Comparison of ENCODE assay signal across 24 cellular contexts in the genomic region with DNA sequence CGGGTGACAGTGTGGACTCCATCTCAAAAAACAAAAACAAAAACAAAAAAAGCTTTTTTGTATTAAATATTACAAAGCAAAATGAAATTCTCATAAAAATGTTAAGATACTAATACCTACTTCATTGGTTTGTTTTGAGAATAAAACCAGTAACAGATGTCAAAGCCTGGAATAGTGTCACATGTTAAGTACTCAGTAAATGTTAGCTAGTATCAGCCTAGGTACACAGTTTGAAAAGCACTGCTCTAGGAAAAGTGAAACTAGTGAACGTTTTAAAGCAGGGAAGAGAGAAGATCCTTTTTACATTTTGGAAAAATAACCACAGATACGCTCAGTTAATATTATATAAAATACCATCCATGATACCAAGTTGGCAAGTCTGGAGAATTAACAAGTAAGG. TPM values are rescaled to one million over a fixed set of nuclear protein-coding genes. Genes with fewer than 3 reads are reported as not detected.
DNase-seq lines count a peak whose midpoint lies in the region; ATAC-seq lines count a peak whose summit lies in the region.
"Had no signal": no experiment of that assay in that cellular context is flagged by ENCODE, and none has a peak within 500 bp of the region (broad histone marks: within the 10 kb centered on the region; RNA-seq: fewer than 3 reads in every experiment).

No MANE protein-coding gene starts in this region.

- peaks cover 93% of the 10 kb centered on the region for H3K79me2 ChIP-seq in ACC112 (ENCODE audit: control insufficient read depth, insufficient read depth, low read length, unreplicated experiment)

- no peaks in the 10 kb centered on the region for H3K9me3 Mint-ChIP-seq in activated CD4-positive, alpha-beta T cell treated with anti-CD3 and anti-CD28 coated beads, Interleukin-2, amount 10 ng/mL, durations not matched to agents 24 days and 14 days
- H3K9me3 Mint-ChIP-seq in activated T-helper 2 cell treated with anti-CD3 and anti-CD28 coated beads, Interferon-gamma antibody, Interleukin-2, Interleukin-4, amounts not matched to agents 10 μg/mL and 5 μg/mL and 100 μg/mL, durations not matched to agents 14 hours and 24 hours and 36 hours = no peaks in the 10 kb centered on the region
- H3K9me3 Mint-ChIP-seq: activated B cell treated with CpG ODN at 0.5 μM for 24 hours, IgD-negative memory B cell had no signal

- H3K4me3 Mint-ChIP-seq in activated CD4-positive, alpha-beta T cell treated with anti-CD3 and anti-CD28 coated beads, Interleukin-2, amount 10 ng/mL, durations not matched to agents 24 days and 14 days = peak overlapping the region; percentile 50
- no peak overlapping the region for H3K4me3 Mint-ChIP-seq in activated T-helper 2 cell treated with anti-CD3 and anti-CD28 coated beads, Interferon-gamma antibody, Interleukin-2, Interleukin-4, amounts not matched to agents 10 μg/mL and 5 μg/mL and 100 μg/mL, durations not matched to agents 14 hours and 24 hours and 36 hours (ENCODE audit: low read depth)
- H3K4me3 Mint-ChIP-seq: activated B cell treated with CpG ODN at 0.5 μM for 24 hours, B cell, IgD-negative memory B cell had no signal

- peaks cover 31% of the 10 kb centered on the region for H3K36me3 ChIP-seq in ACC112 (ENCODE audit: insufficient read depth, low read length)

- 0 out of 2 replicates have a peak overlapping the region, but pooled peaks have one; percentile 8 for H3K27ac ChIP-seq in ACC112 (ENCODE audit: low read depth, low read length)
- H3K27ac ChIP-seq: A549 had no signal

- peak overlapping the region; percentile 76 for H3K27ac Mint-ChIP-seq in activated CD4-positive, alpha-beta T cell treated with anti-CD3 and anti-CD28 coated beads, Interleukin-2, amount 10 ng/mL, durations not matched to agents 24 days and 14 days
- H3K27ac Mint-ChIP-seq in activated T-helper 2 cell treated with anti-CD3 and anti-CD28 coated beads, Interferon-gamma antibody, Interleukin-2, Interleukin-4, amounts not matched to agents 10 μg/mL and 5 μg/mL and 100 μg/mL, durations not matched to agents 14 hours and 24 hours and 36 hours = peak overlapping the region; percentile 48
- H3K27ac Mint-ChIP-seq: activated B cell treated with CpG ODN at 0.5 μM for 24 hours, B cell, IgD-negative memory B cell had no signal

- H3K4me1 Mint-ChIP-seq in activated CD4-positive, alpha-beta T cell treated with anti-CD3 and anti-CD28 coated beads, Interleukin-2, amount 10 ng/mL, durations not matched to agents 24 days and 14 days = peaks cover 47% of the 10 kb centered on the region
- peaks cover 56% of the 10 kb centered on the region for H3K4me1 Mint-ChIP-seq in activated T-helper 2 cell treated with anti-CD3 and anti-CD28 coated beads, Interferon-gamma antibody, Interleukin-2, Interleukin-4, amounts not matched to agents 10 μg/mL and 5 μg/mL and 100 μg/mL, durations not matched to agents 14 hours and 24 hours and 36 hours (ENCODE audit: low read depth)

- DNase-seq in activated CD4-positive, alpha-beta T cell treated with anti-CD3 and anti-CD28 coated beads, Interleukin-2, amount 10 ng/mL, durations not matched to agents 24 days and 14 days = no peak
- no peak for DNase-seq in activated CD4-positive, alpha-beta T cell treated with anti-CD3 and anti-CD28 coated beads for 48 hours
- no peak for DNase-seq in activated T-helper 2 cell treated with anti-CD3 and anti-CD28 coated beads, Interferon-gamma antibody, Interleukin-2, Interleukin-4, amounts not matched to agents 10 μg/mL and 5 μg/mL and 100 μg/mL, durations not matched to agents 14 hours and 24 hours and 36 hours (ENCODE audit: low spot score)
- DNase-seq in left lobe of liver (ENCODE audit: low spot score) = no peak
- DNase-seq in amygdala (lab: John Stamatoyannopoulos, UW) = no peak
- DNase-seq in DMS79 (lab: John Stamatoyannopoulos, UW) = no peak
- DNase-seq in middle frontal gyrus (ENCODE audit: extremely low spot score, low spot score) = no peak
- DNase-seq: activated B cell treated with CpG ODN at 0.5 μM for 24 hours, activated gamma-delta T cell, anterior cingulate cortex, DMS53, GDM1, kidney, NCI-H1092 treated with DMSO at 0.1 percent for 48 hours, NCI-H2081, NCI-H345, OCI-M1, T-helper 9 cell, upper lobe of left lung had no signal

- peaks cover 39% of the 10 kb centered on the region for H3K36me3 Mint-ChIP-seq in activated CD4-positive, alpha-beta T cell treated with anti-CD3 and anti-CD28 coated beads, Interleukin-2, amount 10 ng/mL, durations not matched to agents 24 days and 14 days (ENCODE audit: low read depth)
- H3K36me3 Mint-ChIP-seq in activated T-helper 2 cell treated with anti-CD3 and anti-CD28 coated beads, Interferon-gamma antibody, Interleukin-2, Interleukin-4, amounts not matched to agents 10 μg/mL and 5 μg/mL and 100 μg/mL, durations not matched to agents 14 hours and 24 hours and 36 hours (ENCODE audit: low read depth) = peaks cover 62% of the 10 kb centered on the region

- H3K4me1 ChIP-seq in ACC112 (ENCODE audit: control insufficient read depth, insufficient read depth, low read length, unreplicated experiment) = peaks cover 56% of the 10 kb centered on the region

- no peak overlapping the region for H2AFZ ChIP-seq in ACC112 (ENCODE audit: low read length, unreplicated experiment)

- H3K27me3 ChIP-seq in ACC112 (ENCODE audit: insufficient read depth, low read length) = no peaks in the 10 kb centered on the region
- H3K27me3 ChIP-seq: upper lobe of left lung had no signal

- H3K4me3 ChIP-seq in ACC112 (ENCODE audit: low read depth, low read length) = no peak overlapping the region
- H3K4me3 ChIP-seq: A549, skin epidermis, upper lobe of left lung had no signal

- no peaks in the 10 kb centered on the region for H3K27me3 Mint-ChIP-seq in activated CD4-positive, alpha-beta T cell treated with anti-CD3 and anti-CD28 coated beads, Interleukin-2, amount 10 ng/mL, durations not matched to agents 24 days and 14 days
- no peaks in the 10 kb centered on the region for H3K27me3 Mint-ChIP-seq in activated T-helper 2 cell treated with anti-CD3 and anti-CD28 coated beads, Interferon-gamma antibody, Interleukin-2, Interleukin-4, amounts not matched to agents 10 μg/mL and 5 μg/mL and 100 μg/mL, durations not matched to agents 14 hours and 24 hours and 36 hours (ENCODE audit: low read depth)
- H3K27me3 Mint-ChIP-seq: activated B cell treated with CpG ODN at 0.5 μM for 24 hours, B cell, IgD-negative memory B cell had no signal

- intact Hi-C loops in activated CD4-positive, alpha-beta T cell treated with anti-CD3 and anti-CD28 coated beads, Interleukin-2, amount 10 ng/mL, durations not matched to agents 24 days and 14 days (cut with micrococcal nuclease) = no loop called here
- intact Hi-C loops in activated T-helper 2 cell treated with anti-CD3 and anti-CD28 coated beads, Interferon-gamma antibody, Interleukin-2, Interleukin-4, amounts not matched to agents 10 μg/mL and 5 μg/mL and 100 μg/mL, durations not matched to agents 14 hours and 24 hours and 36 hours (cut with micrococcal nuclease) = no loop called here

- peak; percentile 53 for ATAC-seq in left lobe of liver
- ATAC-seq: A549 had no signal

RNA-seq across cellular contexts. Expression of a gene that starts 37.1 kb away (rescaled TPM):
- total RNA-seq in activated CD4-positive, alpha-beta T cell treated with anti-CD3 and anti-CD28 coated beads, Interleukin-2, amount 10 ng/mL, durations not matched to agents 24 days and 14 days = 25.6 and 26.5 TPM in 2 replicates
- 23.3 and 25.0 TPM in 2 replicates for total RNA-seq in activated T-helper 2 cell treated with anti-CD3 and anti-CD28 coated beads, Interferon-gamma antibody, Interleukin-2, Interleukin-4, amounts not matched to agents 10 μg/mL and 5 μg/mL and 100 μg/mL, durations not matched to agents 14 hours and 24 hours and 36 hours
- total RNA-seq in left lobe of liver = 5.4 TPM

RNA-seq across cellular contexts. Expression of a gene that starts 38.1 kb away (rescaled TPM):
- total RNA-seq in activated CD4-positive, alpha-beta T cell treated with anti-CD3 and anti-CD28 coated beads, Interleukin-2, amount 10 ng/mL, durations not matched to agents 24 days and 14 days = 321 and 335 TPM in 2 replicates
- total RNA-seq in activated T-helper 2 cell treated with anti-CD3 and anti-CD28 coated beads, Interferon-gamma antibody, Interleukin-2, Interleukin-4, amounts not matched to agents 10 μg/mL and 5 μg/mL and 100 μg/mL, durations not matched to agents 14 hours and 24 hours and 36 hours = 334 and 339 TPM in 2 replicates
- total RNA-seq in left lobe of liver = 82.3 TPM
